ENCODE assay signal across 1 cellular context in the genomic region with DNA sequence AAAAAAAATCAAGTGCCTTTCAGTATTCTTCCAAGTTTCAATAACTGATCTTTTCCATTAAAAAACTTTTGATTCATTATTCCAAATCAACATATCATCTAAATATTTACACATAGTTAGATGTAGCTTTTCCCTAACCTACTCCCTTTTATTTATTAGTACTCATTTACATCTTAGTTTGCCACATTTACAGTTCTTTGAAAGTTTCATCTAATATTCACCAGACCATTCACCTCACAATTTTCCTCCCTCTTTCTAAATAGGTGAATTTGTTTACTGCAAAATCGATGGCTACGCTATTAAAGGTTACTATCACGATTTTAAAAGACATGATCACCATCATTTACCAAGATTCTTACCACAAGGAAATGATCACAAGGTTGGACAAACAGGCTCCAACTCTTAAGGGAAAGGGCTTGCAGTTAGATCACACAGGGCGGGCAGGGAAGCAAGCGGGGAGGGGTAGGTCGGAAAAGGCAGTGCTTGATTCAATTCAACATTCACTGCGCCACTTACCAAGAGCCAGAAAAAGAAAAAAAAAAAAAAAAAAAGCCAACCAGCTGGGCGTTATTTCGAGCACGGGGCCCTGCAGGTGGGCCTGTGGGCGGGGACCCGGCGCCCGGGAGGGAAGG.
TF ChIP-seq lines count a peak whose summit lies in the region.

No MANE protein-coding gene starts in this region.

TF ChIP-seq in SK-N-SH, 30 proteins besides CTCF, POLR2A, EP300 and RAD21 (continued from another document):
- TF ChIP-seq, protein P1, sequence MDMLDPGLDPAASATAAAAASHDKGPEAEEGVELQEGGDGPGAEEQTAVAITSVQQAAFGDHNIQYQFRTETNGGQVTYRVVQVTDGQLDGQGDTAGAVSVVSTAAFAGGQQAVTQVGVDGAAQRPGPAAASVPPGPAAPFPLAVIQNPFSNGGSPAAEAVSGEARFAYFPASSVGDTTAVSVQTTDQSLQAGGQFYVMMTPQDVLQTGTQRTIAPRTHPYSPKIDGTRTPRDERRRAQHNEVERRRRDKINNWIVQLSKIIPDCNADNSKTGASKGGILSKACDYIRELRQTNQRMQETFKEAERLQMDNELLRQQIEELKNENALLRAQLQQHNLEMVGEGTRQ (IDR thresholded peaks at IDR 0.05; ENCODE audit: borderline replicate concordance, low read depth, low read length): no peak
